In genomic region chr17:57853695-57854094, GRCh38 we compare ENCODE assay signal across 20 cellular contexts. TPM values are rescaled to one million over a fixed set of nuclear protein-coding genes. Genes with fewer than 3 reads are reported as not detected.
DNase-seq lines count a peak whose midpoint lies in the region; TF ChIP-seq lines count a peak whose summit lies in the region.
"Had no signal": no experiment of that assay in that cellular context is flagged by ENCODE, and none has a peak within 500 bp of the region (broad histone marks: within the 10 kb centered on the region; RNA-seq: fewer than 3 reads in every experiment).

No MANE protein-coding gene starts in this region.

- no peak for TF ChIP-seq POLR2A in testis (IDR thresholded peaks at IDR 0.05)

- TF ChIP-seq CTCF in ascending aorta (IDR thresholded peaks at IDR 0.05) (no peak), glutamatergic neuron (IDR thresholded peaks at IDR 0.05; ENCODE audit: partially characterized antibody, unreplicated experiment) (no peak), nephron progenitor cell (IDR thresholded peaks at IDR 0.05) (no peak), testis (IDR thresholded peaks at IDR 0.05) (no peak), GM13976 (IDR thresholded peaks at IDR 0.05; ENCODE audit: borderline replicate concordance, control extremely low read depth, extremely low read depth, insufficient read depth, missing control alignments) (no peak)

- no peaks in the 10 kb centered on the region for H3K36me3 Mint-ChIP-seq in glutamatergic neuron (ENCODE audit: unreplicated experiment)
- peaks cover 4% of the 10 kb centered on the region for H3K36me3 Mint-ChIP-seq in nephron progenitor cell (ENCODE audit: low read depth)
- peaks cover 4% of the 10 kb centered on the region for H3K36me3 Mint-ChIP-seq in activated naive CD4-positive, alpha-beta T cell treated with anti-CD3 and anti-CD28 coated beads for 36 hours (ENCODE audit: low read depth)
- H3K36me3 Mint-ChIP-seq: naive B cell had no signal

- DNase-seq in ascending aorta (ENCODE audit: low spot score in 2 of 2) (peak; percentile 55 to 92), glutamatergic neuron (no peak), nephron progenitor cell (no peak), testis (peak; percentile 84), NCI-H1417 (lab: John Stamatoyannopoulos, UW) (no peak), GOT3 (lab: John Stamatoyannopoulos, UW) (no peak), GM13976 (ENCODE audit: low spot score) (no peak)
- no peak for DNase-seq in activated naive CD4-positive, alpha-beta T cell treated with anti-CD3 and anti-CD28 coated beads for 36 hours
- DNase-seq: Calu3; effector CD4-positive, alpha-beta T cell; GDM1; H9; naive B cell; NCI-H146; NCI-H345; stimulated activated CD4-positive, alpha-beta T cell treated with anti-CD3 and anti-CD28 coated beads, Interleukin-4, amount 100 ng/mL, for 1 hour; T1000 had no signal

- H3K4me1 ChIP-seq in ascending aorta, result peaks cover 15 to 41% of the 10 kb centered on the region in 2 donors
- peaks cover 40% of the 10 kb centered on the region for H3K4me1 ChIP-seq in testis

- WGBS in testis, 2 donors, result 40 to 59% methylated on average over 8 of the region's 8 CpGs

- H3K9me3 ChIP-seq in ascending aorta, result no peaks in the 10 kb centered on the region
- H3K9me3 ChIP-seq in testis, result no peaks in the 10 kb centered on the region
- H3K9me3 ChIP-seq: SJSA1 had no signal

- peaks cover 14% of the 10 kb centered on the region for H3K4me1 Mint-ChIP-seq in glutamatergic neuron (ENCODE audit: low read depth, unreplicated experiment)
- H3K4me1 Mint-ChIP-seq in nephron progenitor cell, result peaks cover 45% of the 10 kb centered on the region
- H3K4me1 Mint-ChIP-seq in activated naive CD4-positive, alpha-beta T cell treated with anti-CD3 and anti-CD28 coated beads for 36 hours (ENCODE audit: low read depth), result peaks cover 17% of the 10 kb centered on the region

- H3K27me3 Mint-ChIP-seq in glutamatergic neuron (ENCODE audit: unreplicated experiment) (peaks cover 2% of the 10 kb centered on the region), nephron progenitor cell (ENCODE audit: low read depth, poor library complexity) (peaks cover 5% of the 10 kb centered on the region)
- H3K27me3 Mint-ChIP-seq in activated naive CD4-positive, alpha-beta T cell treated with anti-CD3 and anti-CD28 coated beads for 36 hours (ENCODE audit: low read depth), result no peaks in the 10 kb centered on the region
- H3K27me3 Mint-ChIP-seq: activated naive CD4-positive, alpha-beta T cell treated with anti-CD3 and anti-CD28 coated beads, Interleukin-2, amount 50 U/mL, for 24 hours had no signal

- H3K27ac Mint-ChIP-seq in glutamatergic neuron (ENCODE audit: unreplicated experiment) (peak overlapping the region; percentile 46), nephron progenitor cell (peak overlapping the region; percentile 14)
- H3K27ac Mint-ChIP-seq in activated naive CD4-positive, alpha-beta T cell treated with anti-CD3 and anti-CD28 coated beads for 36 hours, result no peak overlapping the region
- H3K27ac Mint-ChIP-seq: activated naive CD4-positive, alpha-beta T cell treated with anti-CD3 and anti-CD28 coated beads, Interleukin-2, amount 50 U/mL, for 24 hours; B cell; H9; naive B cell had no signal

- intact Hi-C loops in ascending aorta (cut with DNase I) (loop anchor here (5.0 kb wide), 4 partner anchors 229 to 761 kb away; partner anchors contain the start of genes DYNLL2, MSI2 and SUPT4H1), testis (cut with DNase I; ENCODE audit: low total_unique reads) (loop anchor here (10.0 kb wide), 1 partner anchor 261 kb away; no protein-coding TSS in a partner anchor)
- intact Hi-C loops in activated naive CD4-positive, alpha-beta T cell treated with anti-CD3 and anti-CD28 coated beads for 36 hours (cut with micrococcal nuclease), result no loop called here

- no peak overlapping the region for H3K4me3 Mint-ChIP-seq in glutamatergic neuron (ENCODE audit: unreplicated experiment)
- H3K4me3 Mint-ChIP-seq in nephron progenitor cell, result no peak overlapping the region
- no peak overlapping the region for H3K4me3 Mint-ChIP-seq in activated naive CD4-positive, alpha-beta T cell treated with anti-CD3 and anti-CD28 coated beads for 36 hours
- H3K4me3 Mint-ChIP-seq: activated naive CD4-positive, alpha-beta T cell treated with anti-CD3 and anti-CD28 coated beads, Interleukin-2, amount 50 U/mL, for 24 hours; B cell; H9 had no signal

- H3K27me3 ChIP-seq in ascending aorta (no peaks in the 10 kb centered on the region), testis (no peaks in the 10 kb centered on the region)
- H3K27me3 ChIP-seq: SJSA1 had no signal

- CTCF ChIA-PET in activated naive CD4-positive, alpha-beta T cell treated with anti-CD3 and anti-CD28 coated beads for 36 hours (lab: Charles Lee), result interaction anchor here (0.8 to 1.5 kb wide), 2 partner anchors 20 to 26 kb away, joined by 3 to 4 read pairs; no protein-coding TSS in a partner anchor

- no peaks in the 10 kb centered on the region for H3K36me3 ChIP-seq in ascending aorta
- no peaks in the 10 kb centered on the region for H3K36me3 ChIP-seq in testis (ENCODE audit: low read depth, missing control alignments)

- H3K4me3 ChIP-seq in ascending aorta, result no peak overlapping the region
- H3K4me3 ChIP-seq in testis, result no peak overlapping the region
- H3K4me3 ChIP-seq: SJSA1 had no signal

- H3K9me3 Mint-ChIP-seq in glutamatergic neuron (ENCODE audit: unreplicated experiment) (peaks cover 6% of the 10 kb centered on the region), nephron progenitor cell (no peaks in the 10 kb centered on the region)
- H3K9me3 Mint-ChIP-seq in activated naive CD4-positive, alpha-beta T cell treated with anti-CD3 and anti-CD28 coated beads for 36 hours, result no peaks in the 10 kb centered on the region
- H3K9me3 Mint-ChIP-seq: activated naive CD4-positive, alpha-beta T cell treated with anti-CD3 and anti-CD28 coated beads, Interleukin-2, amount 50 U/mL, for 24 hours; H9; naive B cell had no signal

- in situ Hi-C loops in GM13976 (cut with MboI; ENCODE audit: low sequenced_read_pairs, unreplicated experiment), result loop anchor here (10.0 kb wide), 1 partner anchor 261 kb away; no protein-coding TSS in a partner anchor

- H3K27ac ChIP-seq in ascending aorta (peak overlapping the region; percentile 88 to 96), testis (peak overlapping the region; percentile 57 to 89)
- H3K27ac ChIP-seq: SJSA1 had no signal

RNA-seq across cellular contexts. Expression of gene MRPS23, which starts 3.9 kb away (rescaled TPM):
- 2.0 TPM for total RNA-seq in ascending aorta
- total RNA-seq in glutamatergic neuron (ENCODE audit: unreplicated experiment), result 50.0 TPM
- 10 to 100 TPM; 14.1 to 25.1 TPM for total RNA-seq in testis
- 57.4 TPM for polyA plus RNA-seq in testis (ENCODE audit: insufficient read depth, low read depth, low replicate concordance)
- 10 to 100 TPM; 57.5 to 59.1 TPM for total RNA-seq in activated naive CD4-positive, alpha-beta T cell treated with anti-CD3 and anti-CD28 coated beads for 36 hours

Comparison
In these comparisons a context has a peak if more than half of its experiments do, and no peak if none do; other contexts are left out.
1. DNase-seq: peak in ascending aorta (2 of 2) and testis (single experiment); none in glutamatergic neuron (single experiment), nephron progenitor cell (single experiment), activated naive CD4-positive, alpha-beta T cell treated with anti-CD3 and anti-CD28 coated beads for 36 hours (single experiment), NCI-H1417 (0 of 3), GOT3 (single experiment) and GM13976 (single experiment).